In the genomic region with DNA sequence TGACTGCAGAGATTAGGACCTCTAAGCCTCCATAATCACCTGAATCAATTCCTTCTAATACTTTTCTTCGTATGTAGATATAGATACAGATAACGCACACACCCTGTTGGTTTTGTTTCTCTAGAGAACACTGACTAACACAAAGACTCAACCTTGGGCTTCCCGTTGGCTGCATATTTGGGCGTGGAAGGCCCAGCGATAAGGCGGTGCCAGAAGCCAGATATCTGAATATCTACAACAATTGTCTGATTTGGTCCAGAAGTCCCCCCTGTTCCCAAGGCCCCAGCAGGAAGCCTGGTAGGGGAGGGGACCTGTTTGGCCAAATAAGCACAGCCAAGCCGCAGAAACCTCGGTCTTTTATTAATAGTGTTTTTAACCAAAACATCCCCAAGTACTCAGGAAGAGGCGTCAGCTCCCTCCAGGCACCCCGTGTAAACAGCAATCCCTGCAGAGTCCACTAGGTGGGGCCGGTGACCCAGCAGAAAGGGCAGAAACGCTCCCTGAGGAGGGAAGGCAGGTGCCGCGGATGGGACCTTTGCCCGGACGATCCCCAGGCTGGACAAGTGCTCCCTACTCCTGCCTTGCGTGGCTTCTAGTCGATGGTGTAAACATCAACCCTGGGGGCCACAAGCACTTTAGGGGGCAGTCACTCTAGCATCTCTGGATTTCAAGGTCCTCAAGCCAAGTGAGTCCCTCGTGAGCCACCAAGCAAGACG, we compare ENCODE assay signal across 8 cellular contexts. TPM values are rescaled to one million over a fixed set of nuclear protein-coding genes. Genes with fewer than 3 reads are reported as not detected.
DNase-seq lines count a peak whose midpoint lies in the region; ATAC-seq, FAIRE-seq and TF ChIP-seq lines count a peak whose summit lies in the region.

No MANE protein-coding gene starts in this region.

- no peaks in the 10 kb centered on the region for H3K36me3 ChIP-seq in mammary epithelial cell (ENCODE audit: insufficient read depth, low read length)

- H3K9ac ChIP-seq in mammary epithelial cell (ENCODE audit: insufficient read depth, low read length), result no peak overlapping the region

- no peaks in the 10 kb centered on the region for H3K27me3 ChIP-seq in mammary epithelial cell (ENCODE audit: insufficient read depth, low read length)

- no TSS peak for BruUV-seq in mammary epithelial cell (replicated peaks; lab: Mats Ljungman, UMichigan)

- H2AFZ ChIP-seq in mammary epithelial cell (ENCODE audit: low read depth, low read length), result peak overlapping the region; percentile 78

- WGBS in mammary epithelial cell (ENCODE audit: low coverage, missing lambda C conversion rate), result 45% methylated on average over 10 of the region's 20 CpGs

- H4K20me1 ChIP-seq in mammary epithelial cell (ENCODE audit: insufficient read depth, low read length), result no peaks in the 10 kb centered on the region

- in situ Hi-C loops in mammary epithelial cell (cut with MboI; ENCODE audit: low sequenced_read_pairs in 2 of 2), result no loop called here

- H3K27me3 Mint-ChIP-seq in WTC11 (ENCODE audit: low read depth), result peaks cover 2% of the 10 kb centered on the region

- H3K4me1 ChIP-seq in mammary epithelial cell (ENCODE audit: insufficient read depth, low read length), result peaks cover 20% of the 10 kb centered on the region

- ATAC-seq in WTC11 (peak; percentile 90), GM21360 (IDR thresholded peaks at IDR 0.05; ENCODE audit: unreplicated experiment) (no peak)

- no peak overlapping the region for H3K4me2 ChIP-seq in mammary epithelial cell (ENCODE audit: insufficient read depth, low read depth, low read length)

- DNase-seq in NCI-H446 (lab: John Stamatoyannopoulos, UW), result peak; percentile 51 to 58
- no peak for DNase-seq in NCI-H446 treated with DMSO at 0.1 percent for 48 hours (lab: John Stamatoyannopoulos, UW)
- DNase-seq in NB4 (ENCODE audit: low read depth), result peak; percentile 57
- peak; percentile 91 for DNase-seq in WTC11 (ENCODE audit: low spot score)
- peak; percentile 68 for DNase-seq in mammary epithelial cell
- DNase-seq in stimulated activated CD4-positive, alpha-beta T cell treated with anti-CD3 and anti-CD28 coated beads, Interleukin-15, amount 100 ng/mL, for 1 hour (ENCODE audit: low read depth in 1 of 2, low spot score in 1 of 2), result peak; percentile 64 to 78

- no peak overlapping the region for H3K27ac Mint-ChIP-seq in WTC11

- no peak overlapping the region for H3K4me3 Mint-ChIP-seq in WTC11

- 0 out of 2 replicates have a peak, but pooled peaks cover 3% of the 10 kb centered on the region for H3K9me3 Mint-ChIP-seq in WTC11

- intact Hi-C loops in mammary epithelial cell (cut with micrococcal nuclease), result loop anchor here (1.0 to 10.0 kb wide), 5 partner anchors 24 to 392 kb away; a partner anchor contains a TSS

- no peak overlapping the region for H3K27ac ChIP-seq in mammary epithelial cell (ENCODE audit: insufficient read depth, low read depth, low read length)

- H3K79me2 ChIP-seq in mammary epithelial cell (ENCODE audit: insufficient read depth, low read length), result no peaks in the 10 kb centered on the region

- H3K36me3 Mint-ChIP-seq in WTC11, result peaks cover 3% of the 10 kb centered on the region; the same call in 1 of the 2 replicates

- dilution Hi-C loops in mammary epithelial cell (cut with HindIII; ENCODE audit: low sequenced_read_pairs), result loop anchor here (5.0 kb wide), 1 partner anchor 69 kb away; no protein-coding TSS in a partner anchor

- no peak for TF ChIP-seq POLR2A in NB4 (IDR thresholded peaks at IDR 0.05; ENCODE audit: extremely low read depth, insufficient read length)

- TF ChIP-seq CTCF in NB4 (IDR thresholded peaks at IDR 0.05; ENCODE audit: low read depth, low read length), result peak; percentile 72
- TF ChIP-seq CTCF in WTC11 (IDR thresholded peaks at IDR 0.05), result peak; percentile 66
- TF ChIP-seq CTCF in mammary epithelial cell (conservative IDR thresholded peaks at IDR 0.05 in 1 of 2, IDR thresholded peaks at IDR 0.05 in 1 of 2; ENCODE audit: extremely low read depth in 1 of 2, insufficient read depth in 1 of 2, low read depth in 1 of 2, low read length in 2 of 2), result peak; percentile 77 to 86

- no peaks in the 10 kb centered on the region for H3K9me3 ChIP-seq in mammary epithelial cell (replicated peaks; ENCODE audit: insufficient read depth, low read length)

- H3K4me3 ChIP-seq in NB4 (ENCODE audit: low read depth, low read length), result no peak overlapping the region
- no peak overlapping the region for H3K4me3 ChIP-seq in mammary epithelial cell (replicated peaks in 1 of 3; ENCODE audit: insufficient read depth in 1 of 3, low read depth in 2 of 3, low read length in 3 of 3)

- peaks cover 8% of the 10 kb centered on the region for H3K4me1 Mint-ChIP-seq in WTC11

- peak; percentile 47 for FAIRE-seq in islet of Langerhans (lab: Jason Lieb, UNC)

- CTCF ChIA-PET in WTC11 (lab: Charles Lee), result interaction anchor here (0.6 to 7.3 kb wide), 46 partner anchors 10 to 393 kb away, joined by 3 to 134 read pairs (median 5); a partner anchor contains a TSS
- CTCF ChIA-PET in mammary epithelial cell (lab: Charles Lee; ENCODE audit: low non-redundant PET), result interaction anchor here (0.5 to 1.0 kb wide), 6 partner anchors 13 to 68 kb away, joined by 3 to 13 read pairs (median 6); no protein-coding TSS in a partner anchor

- POLR2A ChIA-PET in WTC11 (lab: Charles Lee), result interaction anchor here (0.5 kb wide), 1 partner anchor 65 kb away, joined by 4 read pairs; no protein-coding TSS in a partner anchor

TF ChIP-seq in WTC11, 78 proteins besides CTCF, POLR2A, EP300 and RAD21:
- TF ChIP-seq, protein P1, sequence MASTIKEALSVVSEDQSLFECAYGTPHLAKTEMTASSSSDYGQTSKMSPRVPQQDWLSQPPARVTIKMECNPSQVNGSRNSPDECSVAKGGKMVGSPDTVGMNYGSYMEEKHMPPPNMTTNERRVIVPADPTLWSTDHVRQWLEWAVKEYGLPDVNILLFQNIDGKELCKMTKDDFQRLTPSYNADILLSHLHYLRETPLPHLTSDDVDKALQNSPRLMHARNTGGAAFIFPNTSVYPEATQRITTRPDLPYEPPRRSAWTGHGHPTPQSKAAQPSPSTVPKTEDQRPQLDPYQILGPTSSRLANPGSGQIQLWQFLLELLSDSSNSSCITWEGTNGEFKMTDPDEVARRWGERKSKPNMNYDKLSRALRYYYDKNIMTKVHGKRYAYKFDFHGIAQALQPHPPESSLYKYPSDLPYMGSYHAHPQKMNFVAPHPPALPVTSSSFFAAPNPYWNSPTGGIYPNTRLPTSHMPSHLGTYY (CRISPR knock-in tag; IDR thresholded peaks at IDR 0.05), result no peak
- no peak for TF ChIP-seq JAZF1 (CRISPR knock-in tag; IDR thresholded peaks at IDR 0.05)
- TF ChIP-seq, protein P2, sequence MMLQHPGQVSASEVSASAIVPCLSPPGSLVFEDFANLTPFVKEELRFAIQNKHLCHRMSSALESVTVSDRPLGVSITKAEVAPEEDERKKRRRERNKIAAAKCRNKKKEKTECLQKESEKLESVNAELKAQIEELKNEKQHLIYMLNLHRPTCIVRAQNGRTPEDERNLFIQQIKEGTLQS (CRISPR knock-in tag; conservative IDR thresholded peaks at IDR 0.05), result no peak
- TF ChIP-seq NFE2L1 (CRISPR knock-in tag; IDR thresholded peaks at IDR 0.05), result no peak
- TF ChIP-seq ZNF121 (CRISPR knock-in tag; IDR thresholded peaks at IDR 0.05), result peak; percentile 98
- no peak for TF ChIP-seq ZNF416 (CRISPR knock-in tag; IDR thresholded peaks at IDR 0.05)
- TF ChIP-seq ZNF263 (CRISPR knock-in tag; IDR thresholded peaks at IDR 0.05; ENCODE audit: low read depth), result peak; percentile 86
- no peak for TF ChIP-seq NR2C2 (CRISPR knock-in tag; IDR thresholded peaks at IDR 0.05)
- no peak for TF ChIP-seq SMAD3 (CRISPR knock-in tag; IDR thresholded peaks at IDR 0.05; ENCODE audit: borderline replicate concordance)

RNA-seq across cellular contexts. Expression of a gene that starts 56.9 kb away (rescaled TPM):
- total RNA-seq in WTC11 (2021) (38.0 to 43.7 TPM (median 41.0 TPM) in 3 replicates), mammary epithelial cell (10 to 100 TPM; 64.7 to 86.9 TPM)
- 73.6 TPM for polyA plus RNA-seq in mammary epithelial cell
- polyA minus RNA-seq in mammary epithelial cell, result 168 TPM
